Comparison of ENCODE assay signal across 15 cellular contexts in the genomic region with DNA sequence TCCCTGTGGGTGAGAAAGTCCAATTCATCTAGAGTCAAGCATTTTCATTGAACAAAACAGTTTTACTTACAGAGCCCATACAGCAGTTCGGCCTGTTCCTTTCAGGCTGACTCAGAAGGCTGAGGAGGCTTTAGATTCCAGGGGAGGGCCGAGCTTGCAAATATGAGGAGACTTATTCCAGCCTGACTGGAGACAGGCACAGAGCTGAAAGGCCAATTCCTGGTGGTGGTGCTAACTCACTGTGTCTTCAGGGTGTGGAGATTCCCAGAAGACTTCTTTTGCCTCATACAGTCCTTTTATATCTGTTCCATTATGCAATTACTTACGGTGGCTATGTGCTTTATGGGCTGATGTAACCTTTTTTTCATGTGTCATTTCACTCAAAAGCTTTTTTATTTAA. TPM values are rescaled to one million over a fixed set of nuclear protein-coding genes. Genes with fewer than 3 reads are reported as not detected.
DNase-seq lines count a peak whose midpoint lies in the region; ATAC-seq and TF ChIP-seq lines count a peak whose summit lies in the region.
"Had no signal": no experiment of that assay in that cellular context is flagged by ENCODE, and none has a peak within 500 bp of the region (broad histone marks: within the 10 kb centered on the region; RNA-seq: fewer than 3 reads in every experiment).

A gene with protein sequence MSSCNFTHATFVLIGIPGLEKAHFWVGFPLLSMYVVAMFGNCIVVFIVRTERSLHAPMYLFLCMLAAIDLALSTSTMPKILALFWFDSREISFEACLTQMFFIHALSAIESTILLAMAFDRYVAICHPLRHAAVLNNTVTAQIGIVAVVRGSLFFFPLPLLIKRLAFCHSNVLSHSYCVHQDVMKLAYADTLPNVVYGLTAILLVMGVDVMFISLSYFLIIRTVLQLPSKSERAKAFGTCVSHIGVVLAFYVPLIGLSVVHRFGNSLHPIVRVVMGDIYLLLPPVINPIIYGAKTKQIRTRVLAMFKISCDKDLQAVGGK (minus strand): TSS at position 271 of the 400 bp plus-strand sequence. CDS start 15,142 bp downstream, outside the sequence.

- H2BK120ac ChIP-seq in mesendoderm (ENCODE audit: low read depth, low read length), result no peak within 1 kb of the TSS

- H3K36me3 Mint-ChIP-seq in type B pancreatic cell, result no peaks in the 10 kb centered on the region

- H3K9ac ChIP-seq in mesendoderm (ENCODE audit: low read length), result no peak within 1 kb of the TSS

- no peak within 1 kb of the TSS for H3K23ac ChIP-seq in mesendoderm (ENCODE audit: low read length)

- H3K9me3 ChIP-seq in WERI-Rb-1 (ENCODE audit: severe bottlenecking), result no peaks in the 10 kb centered on the region
- H3K9me3 ChIP-seq: neutrophil had no signal

- H3K4ac ChIP-seq in mesendoderm (ENCODE audit: low read depth, low read length), result no peak within 1 kb of the TSS

- H2BK15ac ChIP-seq in mesendoderm (replicated peaks; ENCODE audit: low read depth), result no peak within 1 kb of the TSS

- H3K4me2 ChIP-seq in mesendoderm (ENCODE audit: low read length), result no peak within 1 kb of the TSS

- TF ChIP-seq CTCF in type B pancreatic cell (conservative IDR thresholded peaks at IDR 0.05) (no peak), WERI-Rb-1 (IDR thresholded peaks at IDR 0.05; ENCODE audit: low read depth, low read length) (no peak)

- intact Hi-C loops in Right ventricle myocardium superior (cut with DNase I), result no loop called here

- ATAC-seq in Right ventricle myocardium superior (ENCODE audit: poor library complexity), result no peak
- ATAC-seq: esophagus mucosa; stimulated activated naive CD8-positive, alpha-beta T cell treated with anti-CD3 and anti-CD28 coated beads, Interleukin-15, amount 100 ng/mL, for 72 hours had no signal

- no peaks in the 10 kb centered on the region for H3K9me3 Mint-ChIP-seq in type B pancreatic cell
- H3K9me3 Mint-ChIP-seq: stimulated activated naive CD8-positive, alpha-beta T cell treated with anti-CD3 and anti-CD28 coated beads, Interleukin-15, amount 100 ng/mL, for 72 hours had no signal

- H3K4me1 ChIP-seq in mesendoderm (ENCODE audit: control insufficient read depth, low read depth, low read length), result no peaks in the 10 kb centered on the region

- H3K27ac ChIP-seq in mesendoderm (ENCODE audit: low read depth, low read length) (no peak within 1 kb of the TSS), WERI-Rb-1 (no peak within 1 kb of the TSS)
- H3K27ac ChIP-seq: neutrophil had no signal

- no peak within 1 kb of the TSS for H2BK5ac ChIP-seq in mesendoderm (ENCODE audit: low read length)

- no peaks in the 10 kb centered on the region for H3K79me1 ChIP-seq in mesendoderm (ENCODE audit: low read length)

- no peaks in the 10 kb centered on the region for H3K4me1 Mint-ChIP-seq in type B pancreatic cell (ENCODE audit: unreplicated experiment)
- H3K4me1 Mint-ChIP-seq: stimulated activated naive CD8-positive, alpha-beta T cell treated with anti-CD3 and anti-CD28 coated beads, Interleukin-15, amount 100 ng/mL, for 72 hours had no signal

- H3K56ac ChIP-seq in mesendoderm (ENCODE audit: low read length), result no peak within 1 kb of the TSS

- H3K36me3 ChIP-seq in mesendoderm (ENCODE audit: control insufficient read depth, insufficient read depth, low read length), result no peaks in the 10 kb centered on the region
- H3K36me3 ChIP-seq in WERI-Rb-1, result no peaks in the 10 kb centered on the region
- H3K36me3 ChIP-seq: neutrophil had no signal

- H4K8ac ChIP-seq in mesendoderm (ENCODE audit: low read depth, low read length), result no peak within 1 kb of the TSS

- no peak within 1 kb of the TSS for H3K27ac Mint-ChIP-seq in type B pancreatic cell
- H3K27ac Mint-ChIP-seq: stimulated activated naive CD8-positive, alpha-beta T cell treated with anti-CD3 and anti-CD28 coated beads, Interleukin-15, amount 100 ng/mL, for 72 hours had no signal

- H3K4me3 ChIP-seq in mesendoderm (ENCODE audit: low read length), result no peak within 1 kb of the TSS
- no peak within 1 kb of the TSS for H3K4me3 ChIP-seq in WERI-Rb-1 (ENCODE audit: low read depth, low read length)

- DNase-seq in COR-L47 (lab: John Stamatoyannopoulos, UW) (peak; percentile 64), NCI-H1436 (lab: John Stamatoyannopoulos, UW) (peak; percentile 42), astrocyte of the hippocampus (ENCODE audit: low read depth, low spot score) (peak; percentile 4), mesendoderm (peak; percentile 68), Right ventricle myocardium superior (no peak), type B pancreatic cell (ENCODE audit: extremely low spot score, unreplicated experiment) (no peak), WERI-Rb-1 (no peak)
- DNase-seq in NK-92 treated with Interleukin-12 subunit alpha and Interleukin-12 subunit beta, amount 100 ng/mL, for 24 hours (lab: John Stamatoyannopoulos, UW), result no peak
- DNase-seq: anterior cingulate cortex; stimulated activated naive CD8-positive, alpha-beta T cell treated with anti-CD3 and anti-CD28 coated beads, Interleukin-15, amount 100 ng/mL, for 72 hours; T-helper 9 cell had no signal

- no peak within 1 kb of the TSS for H4K5ac ChIP-seq in mesendoderm (ENCODE audit: low read length)

- H3K79me2 ChIP-seq in mesendoderm (ENCODE audit: control insufficient read depth, insufficient read depth, low read length), result no peaks in the 10 kb centered on the region

- no CpG with 5 or more reads among the region's 3 CpGs for WGBS in mesendoderm (ENCODE audit: extremely low coverage, insufficient coverage, low lambda C conversion rate)

- H3K18ac ChIP-seq in mesendoderm (ENCODE audit: low read length), result no peak within 1 kb of the TSS

- no peaks in the 10 kb centered on the region for H3K27me3 Mint-ChIP-seq in type B pancreatic cell
- H3K27me3 Mint-ChIP-seq: stimulated activated naive CD8-positive, alpha-beta T cell treated with anti-CD3 and anti-CD28 coated beads, Interleukin-15, amount 100 ng/mL, for 72 hours had no signal

- H3K4me3 Mint-ChIP-seq in type B pancreatic cell, result no peak within 1 kb of the TSS
- H3K4me3 Mint-ChIP-seq: stimulated activated naive CD8-positive, alpha-beta T cell treated with anti-CD3 and anti-CD28 coated beads, Interleukin-15, amount 100 ng/mL, for 72 hours had no signal

- H2AK5ac ChIP-seq in mesendoderm (ENCODE audit: low read length), result no peak within 1 kb of the TSS

- no peaks in the 10 kb centered on the region for H3K27me3 ChIP-seq in mesendoderm (ENCODE audit: insufficient read depth, low read length, poor library complexity)
- peaks cover 74% of the 10 kb centered on the region for H3K27me3 ChIP-seq in WERI-Rb-1 (ENCODE audit: insufficient read depth, low read depth, severe bottlenecking)
- H3K27me3 ChIP-seq: neutrophil had no signal

RNA-seq across cellular contexts. Expression of the gene that starts here (rescaled TPM):
- polyA plus RNA-seq in mesendoderm (2013, experiment 1 of 2), result not detected
- not detected for polyA plus RNA-seq in mesendoderm (2013, experiment 2 of 2)
- 0.13 TPM for total RNA-seq in Right ventricle myocardium superior
- 0.58 TPM in 1 of 2 replicates, not detected in the other for total RNA-seq in type B pancreatic cell (ENCODE audit: low replicate concordance)
- total RNA-seq: esophagus mucosa, OCI-LY7 had no signal
- polyA plus RNA-seq: BJ had no signal

Comparison
In these comparisons a context has a peak if more than half of its experiments do, and no peak if none do; other contexts are left out.
1. DNase-seq: peak in COR-L47 (single experiment), NCI-H1436 (single experiment), astrocyte of the hippocampus (single experiment) and mesendoderm (single experiment); none in Right ventricle myocardium superior (single experiment), NK-92 treated with Interleukin-12 subunit alpha and Interleukin-12 subunit beta, amount 100 ng/mL, for 24 hours (single experiment), type B pancreatic cell (single experiment) and WERI-Rb-1 (single experiment).